ENCODE assay signal across 14 cellular contexts in the genomic region with DNA sequence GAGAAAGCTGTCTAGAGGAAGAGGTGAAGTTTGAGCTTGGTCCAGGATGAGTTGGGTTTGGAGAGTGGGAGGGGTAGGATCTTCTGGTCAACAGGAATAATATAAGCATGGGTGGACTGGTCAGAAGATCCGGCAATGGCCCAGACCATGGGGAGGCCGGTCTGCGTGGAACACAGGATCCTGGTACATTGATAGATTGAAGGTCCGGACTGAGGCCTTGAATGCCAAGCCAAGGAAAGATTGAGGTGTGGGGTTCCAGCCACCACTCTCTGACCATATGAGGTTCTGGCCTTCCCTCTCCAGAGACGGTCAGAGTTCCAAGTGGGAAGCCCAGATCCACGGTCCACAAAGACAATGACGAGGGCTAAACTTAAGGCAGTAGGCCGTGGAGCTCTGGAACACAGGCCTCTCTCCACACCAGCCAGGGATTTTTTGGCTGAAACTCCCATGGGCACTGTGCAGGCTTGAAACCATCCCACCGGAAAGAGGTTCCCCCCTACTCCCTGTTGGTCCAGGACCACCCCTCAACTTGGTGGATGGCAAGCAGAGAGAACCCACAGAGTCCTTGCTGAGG. TPM values are rescaled to one million over a fixed set of nuclear protein-coding genes. Genes with fewer than 3 reads are reported as not detected.
"Had no signal": no experiment of that assay in that cellular context is flagged by ENCODE, and none has a peak within 500 bp of the region (broad histone marks: within the 10 kb centered on the region; RNA-seq: fewer than 3 reads in every experiment).

No MANE protein-coding gene starts in this region.

- H3K9me3 ChIP-seq: right lobe of liver, thoracic aorta, vagina had no signal

- DNase-seq: activated CD4-positive, alpha-beta T cell treated with anti-CD3 and anti-CD28 coated beads, Interleukin-2, amount 50 U/mL, for 1 hour; cerebellar nuclear complex; left colon; stimulated activated CD4-positive, alpha-beta T cell treated with anti-CD3 and anti-CD28 coated beads, Interleukin-4, amount 100 ng/mL, for 1 hour; stimulated activated CD8-positive, alpha-beta memory T cell treated with anti-CD3 and anti-CD28 coated beads, Interleukin-4, amount 100 ng/mL, for 48 hours; T-helper 17 cell had no signal

- FAIRE-seq: TTC549 had no signal

- H3K27ac ChIP-seq: right lobe of liver, thoracic aorta, vagina had no signal

- H3K27ac Mint-ChIP-seq: activated naive CD4-positive, alpha-beta T cell treated with anti-CD3 and anti-CD28 coated beads, Interleukin-2, amount 50 U/mL, for 24 hours; dendritic cell treated with granulocyte-macrophage colony-stimulating factor and Interleukin-4, amounts not matched to agents 40 ng/mL and 50 ng/mL, for 4 days; memory B cell; stimulated activated naive CD8-positive, alpha-beta T cell treated with anti-CD3 and anti-CD28 coated beads, Interleukin-15, Interleukin-2, amounts not matched to agents 100 ng/mL and 50 ng/mL, for 24 hours; T-helper 17 cell had no signal

- H3K4me3 Mint-ChIP-seq: activated naive CD4-positive, alpha-beta T cell treated with anti-CD3 and anti-CD28 coated beads, Interleukin-2, amount 50 U/mL, for 24 hours; dendritic cell treated with granulocyte-macrophage colony-stimulating factor and Interleukin-4, amounts not matched to agents 40 ng/mL and 50 ng/mL, for 4 days; memory B cell; stimulated activated naive CD8-positive, alpha-beta T cell treated with anti-CD3 and anti-CD28 coated beads, Interleukin-15, Interleukin-2, amounts not matched to agents 100 ng/mL and 50 ng/mL, for 24 hours; T-helper 17 cell had no signal

- H3K36me3 ChIP-seq: right lobe of liver, thoracic aorta, vagina had no signal

- ATAC-seq: left colon, right lobe of liver, T-helper 17 cell had no signal

- H3K9me3 Mint-ChIP-seq: activated naive CD4-positive, alpha-beta T cell treated with anti-CD3 and anti-CD28 coated beads, Interleukin-2, amount 50 U/mL, for 24 hours; dendritic cell treated with granulocyte-macrophage colony-stimulating factor and Interleukin-4, amounts not matched to agents 40 ng/mL and 50 ng/mL, for 4 days; memory B cell; stimulated activated naive CD8-positive, alpha-beta T cell treated with anti-CD3 and anti-CD28 coated beads, Interleukin-15, Interleukin-2, amounts not matched to agents 100 ng/mL and 50 ng/mL, for 24 hours had no signal

- H3K4me3 ChIP-seq: right lobe of liver, thoracic aorta, vagina had no signal

- H3K36me3 Mint-ChIP-seq: activated naive CD4-positive, alpha-beta T cell treated with anti-CD3 and anti-CD28 coated beads, Interleukin-2, amount 50 U/mL, for 24 hours; memory B cell had no signal

- H3K27me3 ChIP-seq: vagina had no signal

RNA-seq across cellular contexts. Expression of a gene that starts 3.2 kb away (rescaled TPM):
- total RNA-seq: T-helper 17 cell had no signal
